Comparison of ENCODE assay signal across 9 cellular contexts in the genomic region with DNA sequence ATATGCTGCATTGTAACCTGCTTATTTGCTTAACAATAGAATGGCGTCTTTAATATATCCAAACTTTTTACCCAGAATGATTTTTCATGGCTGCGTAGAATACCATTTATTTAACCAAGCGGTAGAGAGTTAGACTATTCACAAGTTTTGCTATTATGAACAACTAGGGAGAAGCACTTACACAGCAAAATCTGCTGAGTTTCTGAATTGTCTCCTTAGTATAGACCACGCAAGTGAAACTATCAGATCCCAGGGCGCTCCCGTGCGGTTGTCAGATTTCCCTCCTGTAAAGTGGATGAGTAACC. TPM values are rescaled to one million over a fixed set of nuclear protein-coding genes. Genes with fewer than 3 reads are reported as not detected.
DNase-seq lines count a peak whose midpoint lies in the region; ATAC-seq, FAIRE-seq and TF ChIP-seq lines count a peak whose summit lies in the region.
"Had no signal": no experiment of that assay in that cellular context is flagged by ENCODE, and none has a peak within 500 bp of the region (broad histone marks: within the 10 kb centered on the region; RNA-seq: fewer than 3 reads in every experiment).

No MANE protein-coding gene starts in this region.

- H4K20me1 ChIP-seq in OCI-LY3 (ENCODE audit: insufficient read depth, low read length), result no peaks in the 10 kb centered on the region
- no peaks in the 10 kb centered on the region for H4K20me1 ChIP-seq in H1 (replicated peaks in 1 of 2; ENCODE audit: control insufficient read depth in 1 of 2, insufficient read depth in 2 of 2, low read length in 2 of 2)

- H3K9ac ChIP-seq in OCI-LY3 (ENCODE audit: low read length) (peak overlapping the region; percentile 58; the same call in 1 of the 2 replicates), H1 (replicated peaks in 1 of 4; ENCODE audit: extremely low read depth in 1 of 4, low read depth in 3 of 4, low read length in 3 of 4) (no peak overlapping the region)

- no peaks in the 10 kb centered on the region for H3K79me2 ChIP-seq in OCI-LY3 (ENCODE audit: low read length)
- H3K79me2 ChIP-seq in H1 (ENCODE audit: control insufficient read depth in 1 of 2, insufficient read depth in 2 of 2, low read length in 2 of 2), result no peaks in the 10 kb centered on the region

- TF ChIP-seq EP300 in H1 (IDR thresholded peaks at IDR 0.05; ENCODE audit: borderline replicate concordance in 1 of 2, low read depth in 2 of 2, low read length in 2 of 2) (no peak), ovary (IDR thresholded peaks at IDR 0.05) (no peak), upper lobe of left lung (IDR thresholded peaks at IDR 0.05) (no peak)

- H2BK120ac ChIP-seq in H1 (replicated peaks; ENCODE audit: low read depth, low read length), result no peak overlapping the region

- TF ChIP-seq RAD21 in H1 (IDR thresholded peaks at IDR 0.05 in 1 of 2, conservative IDR thresholded peaks at IDR 0.05 in 1 of 2; ENCODE audit: low read depth in 2 of 2, low read length in 2 of 2), result no peak

- FAIRE-seq in H1 (lab: Jason Lieb, UNC), result no peak

- no peak overlapping the region for H4K5ac ChIP-seq in H1 (ENCODE audit: insufficient read length, low read depth, low read length)

- POLR2A ChIA-PET in H1 (lab: Charles Lee; ENCODE audit: partially characterized antibody), result interaction anchor here (1.0 to 2.4 kb wide), 2 partner anchors 11 to 39 kb away, joined by 3 to 11 read pairs; no protein-coding TSS in a partner anchor

- WGBS in H1 (ENCODE audit: extremely low coverage in 1 of 2, insufficient coverage in 1 of 2, insufficient read length in 1 of 2, insufficient replicate concordance in 2 of 2, low coverage in 1 of 2, low lambda C conversion rate in 2 of 2, missing lambda C conversion rate in 1 of 2), 2 experiments, result 70% methylated on average over 7 of the region's 7 CpGs; no CpG with 5 or more reads in 1 of the 2 experiments
- WGBS in ovary, 3 donors, result 71 to 77% (median 76%) methylated on average over 7 of the region's 7 CpGs
- WGBS in upper lobe of left lung, 2 donors, result 63 to 81% methylated on average over 7 of the region's 7 CpGs

- no peak for TF ChIP-seq POLR2A in H1 (IDR thresholded peaks at IDR 0.05; ENCODE audit: control extremely low read depth in 1 of 2, low read depth in 2 of 2, low read length in 2 of 2)
- no peak for TF ChIP-seq POLR2A in ovary (IDR thresholded peaks at IDR 0.05)
- no peak for TF ChIP-seq POLR2A in upper lobe of left lung (IDR thresholded peaks at IDR 0.05)

- H3K27ac ChIP-seq in OCI-LY3 (ENCODE audit: low read length) (no peak overlapping the region), H1 (ENCODE audit: low read depth, low read length) (no peak overlapping the region), ovary (no peak overlapping the region), upper lobe of left lung (no peak overlapping the region)
- H3K27ac ChIP-seq: SJCRH30 had no signal

- ATAC-seq in GM19395 (IDR thresholded peaks at IDR 0.05; ENCODE audit: unreplicated experiment) (no peak), HG02610 (IDR thresholded peaks at IDR 0.05; ENCODE audit: unreplicated experiment) (no peak), HG03196 (IDR thresholded peaks at IDR 0.05; ENCODE audit: unreplicated experiment) (no peak), upper lobe of left lung (ENCODE audit: low FRiP score in 2 of 2) (no peak)

- H3K4me2 ChIP-seq in OCI-LY3 (ENCODE audit: low read length) (peak overlapping the region; percentile 89), H1 (ENCODE audit: insufficient read depth in 1 of 2, low read depth in 2 of 2, low read length in 2 of 2) (peak overlapping the region; percentile 68 to 84)

- H3K4me1 ChIP-seq in OCI-LY3 (ENCODE audit: low read length) (peaks cover 9% of the 10 kb centered on the region; the same call in 1 of the 2 replicates), H1 (replicated peaks in 1 of 4; ENCODE audit: control insufficient read depth in 3 of 4, insufficient read depth in 4 of 4, low read length in 3 of 4) (peaks cover 0 to 3% (median 0%) of the 10 kb centered on the region in 4 experiments; a peak in 1 of 7 replicates), ovary (ENCODE audit: insufficient read depth) (peaks cover 8% of the 10 kb centered on the region), upper lobe of left lung (peaks cover 12 to 25% (median 15%) of the 10 kb centered on the region in 4 donors)
- H3K4me1 ChIP-seq: SJCRH30 had no signal

- no peak overlapping the region for H3K18ac ChIP-seq in H1 (ENCODE audit: extremely low read depth, low read length)

- peaks cover 7% of the 10 kb centered on the region; the same call in 1 of the 2 replicates for H3K23me2 ChIP-seq in H1 (ENCODE audit: low read depth, low read length)

- H3K27me3 ChIP-seq in OCI-LY3 (ENCODE audit: low read depth, low read length) (peaks cover 10% of the 10 kb centered on the region), H1 (replicated peaks in 1 of 4; ENCODE audit: control insufficient read depth in 3 of 4, extremely low read depth in 1 of 4, insufficient read depth in 3 of 4, low read length in 3 of 4) (peaks cover 1 to 4% (median 2%) of the 10 kb centered on the region in 4 experiments; a peak in 4 of 7 replicates), ovary (no peaks in the 10 kb centered on the region), upper lobe of left lung (no peaks in the 10 kb centered on the region)
- H3K27me3 ChIP-seq: SJCRH30 had no signal

- H2BK12ac ChIP-seq in H1 (ENCODE audit: low read depth, low read length), result no peak overlapping the region

- H2BK5ac ChIP-seq in H1 (ENCODE audit: low read depth, low read length), result no peak overlapping the region

- peak overlapping the region; percentile 83 for H3K4me3 ChIP-seq in OCI-LY3 (ENCODE audit: low read length)
- H3K4me3 ChIP-seq in H1 (ENCODE audit: extremely low read depth in 1 of 4, insufficient read depth in 2 of 4, low read depth in 3 of 4, low read length in 4 of 4), result peak overlapping the region in 3 of 4 experiments; percentile 54 to 71 (median 56); a peak in 5 of 8 replicates
- H3K4me3 ChIP-seq in ovary, result peak overlapping the region; percentile 31
- peak overlapping the region in 2 of 4 donors; percentile 50 to 58 for H3K4me3 ChIP-seq in upper lobe of left lung
- H3K4me3 ChIP-seq: SJCRH30 had no signal

- no peak overlapping the region for H3K14ac ChIP-seq in H1 (ENCODE audit: insufficient read length)

- DNase-seq in EH (ENCODE audit: low read depth) (peak; percentile 21), H1 (ENCODE audit: low read depth in 1 of 2, low spot score in 2 of 2) (no peak), ovary (no peak), upper lobe of left lung (no peak)
- DNase-seq: SJCRH30 had no signal

- no peak for TF ChIP-seq CTCF in OCI-LY3 (IDR thresholded peaks at IDR 0.05; ENCODE audit: low read depth, low read length)
- TF ChIP-seq CTCF in H1 (IDR thresholded peaks at IDR 0.05; ENCODE audit: control extremely low read depth in 1 of 3, insufficient read depth in 1 of 3, low read depth in 1 of 3, low read length in 3 of 3), result no peak
- no peak for TF ChIP-seq CTCF in ovary (IDR thresholded peaks at IDR 0.05)
- TF ChIP-seq CTCF in upper lobe of left lung (IDR thresholded peaks at IDR 0.05), result no peak

- H3K9me3 ChIP-seq in OCI-LY3 (ENCODE audit: insufficient read depth, low read length) (no peaks in the 10 kb centered on the region), H1 (ENCODE audit: insufficient read depth in 2 of 2, low read depth in 1 of 2, low read length in 1 of 2) (no peaks in the 10 kb centered on the region), ovary (no peaks in the 10 kb centered on the region), upper lobe of left lung (no peaks in the 10 kb centered on the region)
- H3K9me3 ChIP-seq: SJCRH30 had no signal

- no peak overlapping the region for H2BK20ac ChIP-seq in H1 (ENCODE audit: low read length)

- H2AK5ac ChIP-seq in H1 (ENCODE audit: low read depth, low read length), result no peak overlapping the region

- no peak overlapping the region for H3K56ac ChIP-seq in H1 (replicated peaks; ENCODE audit: insufficient read length, low read depth, low read length)

- no peak overlapping the region for H2BK15ac ChIP-seq in H1 (ENCODE audit: low read length)

- H2AFZ ChIP-seq in OCI-LY3 (ENCODE audit: low read depth, low read length) (peak overlapping the region; percentile 85; the same call in 1 of the 2 replicates), H1 (ENCODE audit: low read length) (peak overlapping the region; percentile 47; the same call in 1 of the 2 replicates)

- H3K79me1 ChIP-seq in H1 (ENCODE audit: low read depth, low read length), result no peaks in the 10 kb centered on the region

- H3K4ac ChIP-seq in H1 (replicated peaks; ENCODE audit: insufficient read length, low read depth, low read length), result no peak overlapping the region

- peak overlapping the region; percentile 47; the same call in 1 of the 2 replicates for H4K8ac ChIP-seq in H1 (ENCODE audit: extremely low read depth, insufficient read depth, low read length)

- H3K23ac ChIP-seq in H1 (ENCODE audit: insufficient read length), result no peak overlapping the region

- intact Hi-C loops in ovary (cut with DNase I), result loop anchor here (2.0 to 10.0 kb wide), 5 partner anchors 259 to 289 kb away; a partner anchor contains a TSS

- H3K36me3 ChIP-seq in OCI-LY3 (replicated peaks; ENCODE audit: low read depth, low read length) (no peaks in the 10 kb centered on the region), H1 (ENCODE audit: control insufficient read depth in 2 of 4, insufficient read depth in 4 of 4, low read length in 3 of 4) (no peaks in the 10 kb centered on the region), ovary (no peaks in the 10 kb centered on the region), upper lobe of left lung (no peaks in the 10 kb centered on the region)
- H3K36me3 ChIP-seq: SJCRH30 had no signal

- no peak overlapping the region for H4K91ac ChIP-seq in H1 (replicated peaks; ENCODE audit: insufficient read length, low read length)

- CTCF ChIA-PET in H1 (lab: Charles Lee; ENCODE audit: partially characterized antibody), result interaction anchor here (0.8 to 3.6 kb wide), 10 partner anchors 11 to 510 kb away, joined by 3 to 21 read pairs (median 4); no protein-coding TSS in a partner anchor

TF ChIP-seq in H1, 55 proteins besides CTCF, POLR2A, EP300 and RAD21:
- TF ChIP-seq GABPA (IDR thresholded peaks at IDR 0.05; ENCODE audit: borderline replicate concordance, insufficient read depth, low read length) (no peak), PHF8 (conservative IDR thresholded peaks at IDR 0.05; ENCODE audit: low read depth, low read length) (0 out of 2 replicates have a peak, but pooled peaks have one; percentile 1)

RNA-seq across cellular contexts. Expression of a gene that starts 12.6 kb away (rescaled TPM):
- total RNA-seq in H1 (2021; fragmentation: NEBNext Ultra II Directional; extraction: Animal tissue kit (Norgen Biotek cat#: 25700)), result 35.7 and 38.2 TPM in 2 replicates
- 32.2 and 36.6 TPM in 2 replicates for polyA plus RNA-seq in H1 (2011; rRNA removed)
- polyA plus RNA-seq in H1 (2011; cell fraction: cytosol; rRNA removed), result 43.9 TPM
- polyA plus RNA-seq in H1 (2011; cell fraction: nucleus; rRNA removed), result 46.9 TPM
- polyA plus RNA-seq in H1 (2012, experiment 1 of 2), result 27.2 to 37.0 TPM (median 29.7 TPM) in 4 replicates
- 28.0 TPM for polyA plus RNA-seq in H1 (2012, experiment 2 of 2)
- 47.2 TPM for polyA plus RNA-seq in H1 (2013, experiment 1 of 2)
- 48.5 TPM for polyA plus RNA-seq in H1 (2013, experiment 2 of 2)
- polyA minus RNA-seq in H1 (2011; rRNA and poly(A)+ RNA removed), result 33.9 and 45.6 TPM in 2 replicates
- 20.1 TPM for polyA minus RNA-seq in H1 (2011; cell fraction: cytosol; rRNA and poly(A)+ RNA removed)
- 40.0 TPM for polyA minus RNA-seq in H1 (2011; cell fraction: nucleus; rRNA and poly(A)+ RNA removed)
- 10 to 100 TPM; 20.3 to 46.1 (median 28.1) TPM for total RNA-seq in ovary
- 10 to 100 TPM; 25.5 to 39.0 TPM for polyA plus RNA-seq in ovary
- total RNA-seq in upper lobe of left lung, result 100 to 1,000 TPM in 2 of 6 donors, 10 to 100 TPM in 4; 71.5 to 211 (median 98.1) TPM
